Comparison of ENCODE assay signal across 8 cellular contexts in genomic region chr10:91409069-91409868, GRCh38. TPM values are rescaled to one million over a fixed set of nuclear protein-coding genes. Genes with fewer than 3 reads are reported as not detected.
DNase-seq lines count a peak whose midpoint lies in the region; ATAC-seq and TF ChIP-seq lines count a peak whose summit lies in the region.

No MANE protein-coding gene starts in this region.

- ATAC-seq in GM18520 (IDR thresholded peaks at IDR 0.05; ENCODE audit: unreplicated experiment) (peak; percentile 8), HG03045 (IDR thresholded peaks at IDR 0.05; ENCODE audit: unreplicated experiment) (peak; percentile 31)
- ATAC-seq in stimulated activated effector memory CD8-positive, alpha-beta T cell treated with anti-CD3 and anti-CD28 coated beads, Interleukin-12 subunit alpha, Interleukin-12 subunit beta, amount 100 ng/mL, for 72 hours: peak; percentile 36

- H2BK15ac ChIP-seq in mesenchymal stem cell (ENCODE audit: low read depth, poor library complexity, severe bottlenecking): peak overlapping the region; percentile 44

- H3K9me3 ChIP-seq in mesenchymal stem cell (ENCODE audit: control insufficient read depth, low read length): no peaks in the 10 kb centered on the region

- TF ChIP-seq CTCF in AG10803 (conservative IDR thresholded peaks at IDR 0.05; ENCODE audit: low read length) (no peak), VCaP (conservative IDR thresholded peaks at IDR 0.05) (no peak), endothelial cell (IDR thresholded peaks at IDR 0.05; ENCODE audit: unreplicated experiment) (no peak)

- H3K27ac ChIP-seq in VCaP (peak overlapping the region; percentile 100), mesenchymal stem cell (ENCODE audit: low read length, poor library complexity, severe bottlenecking) (peak overlapping the region; percentile 97)

- peak overlapping the region; percentile 99 to 100 for H3K18ac ChIP-seq in mesenchymal stem cell (ENCODE audit: low read depth in 1 of 2, low read length in 2 of 2)

- peaks cover 6% of the 10 kb centered on the region for H3K36me3 Mint-ChIP-seq in endothelial cell (ENCODE audit: low read depth, unreplicated experiment)
- peaks cover 18% of the 10 kb centered on the region for H3K36me3 Mint-ChIP-seq in stimulated activated effector memory CD8-positive, alpha-beta T cell treated with anti-CD3 and anti-CD28 coated beads, Interleukin-12 subunit alpha, Interleukin-12 subunit beta, amount 100 ng/mL, for 72 hours

- H3K4me1 Mint-ChIP-seq in endothelial cell (ENCODE audit: unreplicated experiment): peaks cover 23% of the 10 kb centered on the region
- peaks cover 14% of the 10 kb centered on the region for H3K4me1 Mint-ChIP-seq in stimulated activated effector memory CD8-positive, alpha-beta T cell treated with anti-CD3 and anti-CD28 coated beads, Interleukin-12 subunit alpha, Interleukin-12 subunit beta, amount 100 ng/mL, for 72 hours

- H3K14ac ChIP-seq in mesenchymal stem cell (ENCODE audit: low read length in 2 of 2): peak overlapping the region; percentile 76 to 99

- H2AK5ac ChIP-seq in mesenchymal stem cell (ENCODE audit: low read length, severe bottlenecking): peak overlapping the region; percentile 54

- peak overlapping the region; percentile 91 for H2AFZ ChIP-seq in mesenchymal stem cell (ENCODE audit: low read depth, low read length)

- peak overlapping the region; percentile 50 for H2BK120ac ChIP-seq in mesenchymal stem cell (ENCODE audit: low read depth, low read length)

- H3K4me2 ChIP-seq in mesenchymal stem cell (ENCODE audit: low read length, poor library complexity, severe bottlenecking): peak overlapping the region; percentile 81

- no peaks in the 10 kb centered on the region for H3K36me3 ChIP-seq in mesenchymal stem cell (ENCODE audit: control insufficient read depth in 1 of 2, insufficient read depth in 2 of 2, low read depth in 1 of 2, low read length in 2 of 2)

- peak overlapping the region; percentile 100 for H3K27ac Mint-ChIP-seq in endothelial cell (ENCODE audit: unreplicated experiment)
- peak overlapping the region; percentile 95 for H3K27ac Mint-ChIP-seq in stimulated activated effector memory CD8-positive, alpha-beta T cell treated with anti-CD3 and anti-CD28 coated beads, Interleukin-12 subunit alpha, Interleukin-12 subunit beta, amount 100 ng/mL, for 72 hours

- peaks cover 3% of the 10 kb centered on the region for H3K79me1 ChIP-seq in mesenchymal stem cell (replicated peaks; ENCODE audit: low read length, poor library complexity, severe bottlenecking)

- peak overlapping the region in 1 of 2 experiments; percentile 98 for H3K23ac ChIP-seq in mesenchymal stem cell (ENCODE audit: low read length in 2 of 2)

- H2BK5ac ChIP-seq in mesenchymal stem cell (ENCODE audit: low read depth, low read length, poor library complexity, severe bottlenecking): peak overlapping the region; percentile 99

- peak overlapping the region; percentile 99 for H3K4me3 Mint-ChIP-seq in endothelial cell (ENCODE audit: unreplicated experiment)
- H3K4me3 Mint-ChIP-seq in stimulated activated effector memory CD8-positive, alpha-beta T cell treated with anti-CD3 and anti-CD28 coated beads, Interleukin-12 subunit alpha, Interleukin-12 subunit beta, amount 100 ng/mL, for 72 hours: peak overlapping the region; percentile 82

- DNase-seq in AG10803 (ENCODE audit: low read depth): peak; percentile 91
- DNase-seq in NCI-H2029 treated with DMSO at 0.1 percent for 48 hours (lab: John Stamatoyannopoulos, UW): peak; percentile 58
- peak; percentile 72 for DNase-seq in endothelial cell (ENCODE audit: low spot score)
- peak; percentile 86 for DNase-seq in mesenchymal stem cell
- no peak for DNase-seq in stimulated activated effector memory CD8-positive, alpha-beta T cell treated with anti-CD3 and anti-CD28 coated beads, Interleukin-12 subunit alpha, Interleukin-12 subunit beta, amount 100 ng/mL, for 72 hours (ENCODE audit: low spot score in 2 of 2)

- H3K4ac ChIP-seq in mesenchymal stem cell (ENCODE audit: low read depth in 1 of 2, low read length in 2 of 2): peak overlapping the region; percentile 75 to 100

- H3K9ac ChIP-seq in mesenchymal stem cell (ENCODE audit: low read length): peak overlapping the region; percentile 99

- H3K4me3 ChIP-seq in AG10803 (ENCODE audit: low read length): peak overlapping the region; percentile 82
- peak overlapping the region; percentile 93 to 95 for H3K4me3 ChIP-seq in mesenchymal stem cell (ENCODE audit: insufficient read depth in 1 of 2, low read depth in 1 of 2, low read length in 2 of 2)

- no peaks in the 10 kb centered on the region for H3K9me3 Mint-ChIP-seq in endothelial cell (ENCODE audit: unreplicated experiment)
- no peaks in the 10 kb centered on the region for H3K9me3 Mint-ChIP-seq in stimulated activated effector memory CD8-positive, alpha-beta T cell treated with anti-CD3 and anti-CD28 coated beads, Interleukin-12 subunit alpha, Interleukin-12 subunit beta, amount 100 ng/mL, for 72 hours

- peaks cover 7% of the 10 kb centered on the region for H3K27me3 Mint-ChIP-seq in endothelial cell (ENCODE audit: unreplicated experiment)

- under 1% methylated on average over 24 of the region's 31 CpGs for WGBS in mesenchymal stem cell

- no peaks in the 10 kb centered on the region for H3K27me3 ChIP-seq in mesenchymal stem cell (ENCODE audit: control insufficient read depth in 1 of 2, insufficient read depth in 1 of 2, low read length in 2 of 2)

- peak overlapping the region; percentile 81 for H4K91ac ChIP-seq in mesenchymal stem cell (ENCODE audit: low read length)

- peak overlapping the region; percentile 100 for H4K8ac ChIP-seq in mesenchymal stem cell (ENCODE audit: low read length)

- peaks cover 1% of the 10 kb centered on the region for H3K4me1 ChIP-seq in mesenchymal stem cell (ENCODE audit: control insufficient read depth, insufficient read depth, low read depth, low read length)

- peak overlapping the region in 1 of 2 experiments; percentile 64 for H2BK12ac ChIP-seq in mesenchymal stem cell (ENCODE audit: low read length in 2 of 2)

RNA-seq across cellular contexts. Expression of gene HECTD2, which starts 0.9 kb away (rescaled TPM):
- 17.4 TPM for total RNA-seq in endothelial cell (ENCODE audit: unreplicated experiment)
- 6.3 TPM for polyA plus RNA-seq in mesenchymal stem cell (2013, experiment 1 of 2)
- 6.7 TPM for polyA plus RNA-seq in mesenchymal stem cell (2013, experiment 2 of 2)

Comparison
In these comparisons a context has a peak if more than half of its experiments do, and no peak if none do; other contexts are left out.
1. DNase-seq: peak in AG10803 (single experiment), NCI-H2029 treated with DMSO at 0.1 percent for 48 hours (single experiment), endothelial cell (single experiment) and mesenchymal stem cell (single experiment); none in stimulated activated effector memory CD8-positive, alpha-beta T cell treated with anti-CD3 and anti-CD28 coated beads, Interleukin-12 subunit alpha, Interleukin-12 subunit beta, amount 100 ng/mL, for 72 hours (0 of 2).
2. Peak in every context shown above with its lines, with median percentiles within 50 percentile points of each other: ATAC-seq.